Comparison of ENCODE assay signal across 12 cellular contexts in the genomic region with DNA sequence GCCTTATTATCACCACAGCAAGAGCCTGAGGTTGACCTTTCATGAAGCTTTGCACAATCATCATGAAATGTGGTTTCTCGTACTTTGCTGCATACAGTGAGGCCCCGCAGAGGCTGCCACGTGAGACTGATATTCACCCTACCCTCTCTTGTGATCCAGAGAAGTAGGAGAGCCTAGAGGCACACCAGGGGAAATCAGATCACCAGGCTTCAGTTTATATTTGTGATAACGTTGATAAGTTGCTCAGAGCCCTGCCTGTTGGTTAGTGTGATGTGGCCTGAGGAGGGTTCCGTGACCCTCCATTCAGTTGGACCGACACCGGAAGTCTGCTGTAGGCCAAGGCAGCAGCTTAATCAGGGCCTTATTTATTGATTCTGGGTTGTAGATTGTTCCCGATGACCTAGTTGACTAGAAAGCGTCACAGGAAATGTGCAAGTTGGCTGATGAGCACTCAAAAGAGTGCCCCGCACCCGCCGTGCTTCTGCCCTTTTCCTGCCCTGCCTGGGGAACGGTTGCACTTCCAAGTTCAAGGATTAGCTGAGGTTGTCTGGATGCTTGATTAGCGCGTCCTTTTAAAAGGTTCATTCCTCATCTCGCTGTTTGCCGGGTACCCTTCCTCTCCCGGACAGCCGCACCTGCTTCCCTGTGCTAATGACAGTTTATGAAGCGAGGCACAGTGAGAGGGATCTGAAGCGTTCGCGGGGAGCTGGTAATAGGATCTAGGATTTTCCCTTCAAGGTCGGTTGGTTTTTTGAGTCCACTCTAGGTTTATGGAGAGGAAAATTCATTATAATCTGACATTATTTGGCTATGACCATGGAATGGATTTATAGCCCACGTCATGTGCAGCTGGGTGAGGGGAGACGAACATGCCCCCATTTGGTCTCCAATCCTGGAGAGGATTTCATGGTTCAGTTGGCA.
A peak's percentile ranks its signal among the peaks of the same experiment; 100 is the strongest.
DNase-seq lines count a peak whose midpoint lies in the region; ATAC-seq and TF ChIP-seq lines count a peak whose summit lies in the region.
"Had no signal": no experiment of that assay in that cellular context is flagged by ENCODE, and none has a peak within 500 bp of the region (broad histone marks: within the 10 kb centered on the region; RNA-seq: fewer than 3 reads in every experiment).

No MANE protein-coding gene starts in this region.

- H3K9me3 Mint-ChIP-seq in immature natural killer cell = no peaks in the 10 kb centered on the region
- no peaks in the 10 kb centered on the region for H3K9me3 Mint-ChIP-seq in activated T-helper 17 cell treated with anti-CD3 and anti-CD28 coated beads, Interleukin-2, amount 50 U/mL, for 72 hours
- H3K9me3 Mint-ChIP-seq: naive B cell had no signal

- H3K9me3 ChIP-seq in T-helper 17 cell (ENCODE audit: control insufficient read depth, low read length, poor library complexity, severe bottlenecking) = no peaks in the 10 kb centered on the region
- H3K9me3 ChIP-seq: body of pancreas, stomach had no signal

- H3K4me3 Mint-ChIP-seq in immature natural killer cell (peak overlapping the region in 2 of 5 donors; percentile 2 to 36), T-helper 17 cell (no peak overlapping the region)
- no peak overlapping the region for H3K4me3 Mint-ChIP-seq in activated T-helper 17 cell treated with anti-CD3 and anti-CD28 coated beads, Interleukin-2, amount 50 U/mL, for 72 hours

- H3K4me3 ChIP-seq in NB4 (ENCODE audit: low read depth, low read length) = no peak overlapping the region
- H3K4me3 ChIP-seq: body of pancreas, stomach had no signal

- peaks cover 0 to 2% (median 0%) of the 10 kb centered on the region in 3 donors for H3K27me3 Mint-ChIP-seq in immature natural killer cell (ENCODE audit: low read depth in 3 of 3)
- peaks cover 11% of the 10 kb centered on the region for H3K27me3 Mint-ChIP-seq in T-helper 17 cell
- H3K27me3 Mint-ChIP-seq in activated T-helper 17 cell treated with anti-CD3 and anti-CD28 coated beads, Interleukin-2, amount 50 U/mL, for 72 hours = no peaks in the 10 kb centered on the region
- H3K27me3 Mint-ChIP-seq: naive B cell had no signal

- DNase-seq in CD1c-positive myeloid dendritic cell (ENCODE audit: extremely low spot score) = peak; percentile 29
- peak; percentile 90 for DNase-seq in NB4 (ENCODE audit: low read depth)
- DNase-seq in NOMO-1 (lab: John Stamatoyannopoulos, UW; ENCODE audit: unreplicated experiment in 2 of 2) = peak; percentile 43 to 55
- DNase-seq in immature natural killer cell = peak; percentile 1 to 18 (median 5)
- no peak for DNase-seq in T-helper 17 cell
- DNase-seq in stimulated activated naive CD4-positive, alpha-beta T cell (lab: John Stamatoyannopoulos, UW) = no peak
- DNase-seq: body of pancreas, naive B cell, NCI-H1930, stomach had no signal

- TF ChIP-seq CTCF in NB4 (IDR thresholded peaks at IDR 0.05; ENCODE audit: low read depth, low read length) = no peak

- no peak for ATAC-seq in T-helper 17 cell
- no peak for ATAC-seq in activated T-helper 17 cell treated with anti-CD3 and anti-CD28 coated beads, Interleukin-2, amount 50 U/mL, for 72 hours (replicated peaks)
- no peak for ATAC-seq in GM21737 (IDR thresholded peaks at IDR 0.05; ENCODE audit: unreplicated experiment)
- ATAC-seq: body of pancreas had no signal

- no peaks in the 10 kb centered on the region for H3K36me3 Mint-ChIP-seq in immature natural killer cell
- H3K36me3 Mint-ChIP-seq in T-helper 17 cell (ENCODE audit: low read depth) = no peaks in the 10 kb centered on the region
- H3K36me3 Mint-ChIP-seq in activated T-helper 17 cell treated with anti-CD3 and anti-CD28 coated beads, Interleukin-2, amount 50 U/mL, for 72 hours (ENCODE audit: low read depth) = no peaks in the 10 kb centered on the region

- TF ChIP-seq POLR2A in NB4 (IDR thresholded peaks at IDR 0.05; ENCODE audit: extremely low read depth, insufficient read length) = no peak

- H3K27ac Mint-ChIP-seq in immature natural killer cell (peak overlapping the region in 2 of 6 donors; percentile 48 to 52), T-helper 17 cell (no peak overlapping the region)
- H3K27ac Mint-ChIP-seq in activated T-helper 17 cell treated with anti-CD3 and anti-CD28 coated beads, Interleukin-2, amount 50 U/mL, for 72 hours = no peak overlapping the region

- peaks cover 15 to 16% of the 10 kb centered on the region in 2 donors for H3K4me1 Mint-ChIP-seq in immature natural killer cell
- H3K4me1 Mint-ChIP-seq in T-helper 17 cell = no peaks in the 10 kb centered on the region
- H3K4me1 Mint-ChIP-seq in activated T-helper 17 cell treated with anti-CD3 and anti-CD28 coated beads, Interleukin-2, amount 50 U/mL, for 72 hours = no peaks in the 10 kb centered on the region

Comparison
In these comparisons a context has a peak if more than half of its experiments do, and no peak if none do; other contexts are left out.
1. DNase-seq: peak in CD1c-positive myeloid dendritic cell (single experiment), NB4 (single experiment), NOMO-1 (2 of 2) and immature natural killer cell (3 of 3); none in T-helper 17 cell (0 of 3) and stimulated activated naive CD4-positive, alpha-beta T cell (0 of 6).